ENCODE assay signal across 1 cellular context in the genomic region with DNA sequence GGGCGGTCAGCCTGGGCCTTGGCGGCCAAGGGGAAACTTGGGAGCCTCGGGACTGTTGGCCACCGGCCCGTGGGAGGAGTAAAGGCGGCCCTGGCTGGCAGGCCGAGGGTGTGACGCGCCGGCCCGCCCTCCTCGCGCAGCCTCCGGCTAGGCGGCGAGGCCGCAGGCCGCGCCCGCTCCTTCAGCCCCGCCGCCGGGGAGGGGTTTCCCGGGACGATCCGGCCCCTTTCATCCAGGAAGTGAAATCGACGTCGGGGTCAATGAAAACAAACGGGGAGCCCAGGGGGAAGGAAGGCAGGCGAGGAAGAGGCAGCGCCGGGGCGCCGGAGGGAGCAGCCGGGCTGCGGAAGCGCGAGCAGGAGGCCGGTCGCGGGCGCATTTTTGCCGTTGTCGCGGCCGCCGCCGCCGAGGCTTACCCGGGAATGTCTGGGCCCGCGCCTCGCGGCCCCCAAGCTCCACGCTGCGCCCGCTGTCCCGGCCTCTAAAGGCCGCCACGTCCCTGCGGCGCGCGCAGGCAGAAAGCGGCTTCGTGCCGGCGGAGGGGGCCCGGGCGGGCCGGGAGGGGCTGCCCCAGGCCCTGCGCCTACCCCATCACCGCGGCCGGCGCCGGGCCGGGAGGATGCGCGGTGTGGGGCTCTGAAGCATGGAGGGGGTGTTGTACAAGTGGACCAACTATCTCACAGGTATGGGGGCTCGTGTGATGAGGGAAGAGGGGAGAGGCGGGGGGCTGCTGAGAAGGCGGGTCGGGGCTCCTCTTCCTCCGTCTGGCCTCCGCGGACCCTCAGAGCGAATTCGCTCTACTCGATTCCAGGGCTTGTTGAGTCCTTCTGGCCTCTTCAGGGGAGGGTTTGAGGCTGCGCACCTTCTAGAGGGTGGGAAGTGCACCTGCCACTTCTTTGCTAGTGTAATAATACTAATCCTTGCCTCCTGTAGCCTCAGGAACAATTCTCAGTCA.
A peak's percentile ranks its signal among the peaks of the same experiment; 100 is the strongest.
TF ChIP-seq lines count a peak whose summit lies in the region.

A gene (plus strand): TSS at position 231 of the 955 bp plus-strand sequence. CDS start 413 bp downstream, at position 644.

TF ChIP-seq in HepG2, 621 proteins besides CTCF, POLR2A, EP300 and RAD21 (continued from another document and continues in another):
- TF ChIP-seq, protein P1, sequence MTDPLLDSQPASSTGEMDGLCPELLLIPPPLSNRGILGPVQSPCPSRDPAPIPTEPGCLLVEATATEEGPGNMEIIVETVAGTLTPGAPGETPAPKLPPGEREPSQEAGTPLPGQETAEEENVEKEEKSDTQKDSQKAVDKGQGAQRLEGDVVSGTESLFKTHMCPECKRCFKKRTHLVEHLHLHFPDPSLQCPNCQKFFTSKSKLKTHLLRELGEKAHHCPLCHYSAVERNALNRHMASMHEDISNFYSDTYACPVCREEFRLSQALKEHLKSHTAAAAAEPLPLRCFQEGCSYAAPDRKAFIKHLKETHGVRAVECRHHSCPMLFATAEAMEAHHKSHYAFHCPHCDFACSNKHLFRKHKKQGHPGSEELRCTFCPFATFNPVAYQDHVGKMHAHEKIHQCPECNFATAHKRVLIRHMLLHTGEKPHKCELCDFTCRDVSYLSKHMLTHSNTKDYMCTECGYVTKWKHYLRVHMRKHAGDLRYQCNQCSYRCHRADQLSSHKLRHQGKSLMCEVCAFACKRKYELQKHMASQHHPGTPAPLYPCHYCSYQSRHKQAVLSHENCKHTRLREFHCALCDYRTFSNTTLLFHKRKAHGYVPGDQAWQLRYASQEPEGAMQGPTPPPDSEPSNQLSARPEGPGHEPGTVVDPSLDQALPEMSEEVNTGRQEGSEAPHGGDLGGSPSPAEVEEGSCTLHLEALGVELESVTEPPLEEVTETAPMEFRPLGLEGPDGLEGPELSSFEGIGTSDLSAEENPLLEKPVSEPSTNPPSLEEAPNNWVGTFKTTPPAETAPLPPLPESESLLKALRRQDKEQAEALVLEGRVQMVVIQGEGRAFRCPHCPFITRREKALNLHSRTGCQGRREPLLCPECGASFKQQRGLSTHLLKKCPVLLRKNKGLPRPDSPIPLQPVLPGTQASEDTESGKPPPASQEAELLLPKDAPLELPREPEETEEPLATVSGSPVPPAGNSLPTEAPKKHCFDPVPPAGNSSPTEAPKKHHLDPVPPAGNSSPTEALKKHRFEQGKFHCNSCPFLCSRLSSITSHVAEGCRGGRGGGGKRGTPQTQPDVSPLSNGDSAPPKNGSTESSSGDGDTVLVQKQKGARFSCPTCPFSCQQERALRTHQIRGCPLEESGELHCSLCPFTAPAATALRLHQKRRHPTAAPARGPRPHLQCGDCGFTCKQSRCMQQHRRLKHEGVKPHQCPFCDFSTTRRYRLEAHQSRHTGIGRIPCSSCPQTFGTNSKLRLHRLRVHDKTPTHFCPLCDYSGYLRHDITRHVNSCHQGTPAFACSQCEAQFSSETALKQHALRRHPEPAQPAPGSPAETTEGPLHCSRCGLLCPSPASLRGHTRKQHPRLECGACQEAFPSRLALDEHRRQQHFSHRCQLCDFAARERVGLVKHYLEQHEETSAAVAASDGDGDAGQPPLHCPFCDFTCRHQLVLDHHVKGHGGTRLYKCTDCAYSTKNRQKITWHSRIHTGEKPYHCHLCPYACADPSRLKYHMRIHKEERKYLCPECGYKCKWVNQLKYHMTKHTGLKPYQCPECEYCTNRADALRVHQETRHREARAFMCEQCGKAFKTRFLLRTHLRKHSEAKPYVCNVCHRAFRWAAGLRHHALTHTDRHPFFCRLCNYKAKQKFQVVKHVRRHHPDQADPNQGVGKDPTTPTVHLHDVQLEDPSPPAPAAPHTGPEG (CRISPR knock-in tag; IDR thresholded peaks at IDR 0.05), result peak; percentile 86
- TF ChIP-seq MEIS1 (CRISPR knock-in tag; IDR thresholded peaks at IDR 0.05; ENCODE audit: borderline replicate concordance), result no peak; the same call in 1 of the 2 replicates
- TF ChIP-seq, protein P2, sequence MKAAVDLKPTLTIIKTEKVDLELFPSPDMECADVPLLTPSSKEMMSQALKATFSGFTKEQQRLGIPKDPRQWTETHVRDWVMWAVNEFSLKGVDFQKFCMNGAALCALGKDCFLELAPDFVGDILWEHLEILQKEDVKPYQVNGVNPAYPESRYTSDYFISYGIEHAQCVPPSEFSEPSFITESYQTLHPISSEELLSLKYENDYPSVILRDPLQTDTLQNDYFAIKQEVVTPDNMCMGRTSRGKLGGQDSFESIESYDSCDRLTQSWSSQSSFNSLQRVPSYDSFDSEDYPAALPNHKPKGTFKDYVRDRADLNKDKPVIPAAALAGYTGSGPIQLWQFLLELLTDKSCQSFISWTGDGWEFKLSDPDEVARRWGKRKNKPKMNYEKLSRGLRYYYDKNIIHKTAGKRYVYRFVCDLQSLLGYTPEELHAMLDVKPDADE (CRISPR knock-in tag; IDR thresholded peaks at IDR 0.05), result 0 out of 2 replicates have a peak, but pooled peaks have one; percentile 38
- TF ChIP-seq SMAD3 (CRISPR knock-in tag; IDR thresholded peaks at IDR 0.05), result no peak
- no peak for TF ChIP-seq RARG (CRISPR knock-in tag; IDR thresholded peaks at IDR 0.05; ENCODE audit: low read depth)
- TF ChIP-seq JARID2 (CRISPR knock-in tag; IDR thresholded peaks at IDR 0.05; ENCODE audit: insufficient replicate concordance), result no peak
- TF ChIP-seq MIER2 (CRISPR knock-in tag; IDR thresholded peaks at IDR 0.05), result no peak
- TF ChIP-seq THYN1 (CRISPR knock-in tag; IDR thresholded peaks at IDR 0.05; ENCODE audit: borderline replicate concordance, low read depth), result no peak
- TF ChIP-seq SMARCE1 (IDR thresholded peaks at IDR 0.05; ENCODE audit: borderline replicate concordance), result no peak
- TF ChIP-seq ONECUT2 (CRISPR knock-in tag; IDR thresholded peaks at IDR 0.05), result no peak
- TF ChIP-seq, protein P3, sequence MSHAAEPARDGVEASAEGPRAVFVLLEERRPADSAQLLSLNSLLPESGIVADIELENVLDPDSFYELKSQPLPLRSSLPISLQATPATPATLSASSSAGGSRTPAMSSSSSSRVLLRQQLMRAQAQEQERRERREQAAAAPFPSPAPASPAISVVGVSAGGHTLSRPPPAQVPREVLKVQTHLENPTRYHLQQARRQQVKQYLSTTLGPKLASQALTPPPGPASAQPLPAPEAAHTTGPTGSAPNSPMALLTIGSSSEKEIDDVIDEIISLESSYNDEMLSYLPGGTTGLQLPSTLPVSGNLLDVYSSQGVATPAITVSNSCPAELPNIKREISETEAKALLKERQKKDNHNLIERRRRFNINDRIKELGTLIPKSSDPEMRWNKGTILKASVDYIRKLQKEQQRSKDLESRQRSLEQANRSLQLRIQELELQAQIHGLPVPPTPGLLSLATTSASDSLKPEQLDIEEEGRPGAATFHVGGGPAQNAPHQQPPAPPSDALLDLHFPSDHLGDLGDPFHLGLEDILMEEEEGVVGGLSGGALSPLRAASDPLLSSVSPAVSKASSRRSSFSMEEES (CRISPR knock-in tag; IDR thresholded peaks at IDR 0.05), result peak; percentile 60; the same call in 1 of the 2 replicates
- peak; percentile 65; the same call in 1 of the 2 replicates for TF ChIP-seq SALL2 (CRISPR knock-in tag; IDR thresholded peaks at IDR 0.05)
- peak; percentile 14; the same call in 1 of the 2 replicates for TF ChIP-seq KDM2A (CRISPR knock-in tag; IDR thresholded peaks at IDR 0.05; ENCODE audit: borderline replicate concordance, low read depth)
- TF ChIP-seq ZNF431 (CRISPR knock-in tag; IDR thresholded peaks at IDR 0.05; ENCODE audit: borderline replicate concordance, low read depth), result peak; percentile 14; the same call in 1 of the 2 replicates
- TF ChIP-seq ZNF546 (CRISPR knock-in tag; conservative IDR thresholded peaks at IDR 0.05), result 0 out of 2 replicates have a peak, but pooled peaks have one; percentile 28
- TF ChIP-seq ZNF468 (CRISPR knock-in tag; IDR thresholded peaks at IDR 0.05), result no peak
- TF ChIP-seq, protein P4, sequence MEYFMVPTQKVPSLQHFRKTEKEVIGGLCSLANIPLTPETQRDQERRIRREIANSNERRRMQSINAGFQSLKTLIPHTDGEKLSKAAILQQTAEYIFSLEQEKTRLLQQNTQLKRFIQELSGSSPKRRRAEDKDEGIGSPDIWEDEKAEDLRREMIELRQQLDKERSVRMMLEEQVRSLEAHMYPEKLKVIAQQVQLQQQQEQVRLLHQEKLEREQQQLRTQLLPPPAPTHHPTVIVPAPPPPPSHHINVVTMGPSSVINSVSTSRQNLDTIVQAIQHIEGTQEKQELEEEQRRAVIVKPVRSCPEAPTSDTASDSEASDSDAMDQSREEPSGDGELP (IDR thresholded peaks at IDR 0.05; ENCODE audit: borderline replicate concordance, low read depth), result no peak
- no peak for TF ChIP-seq GATA4 (IDR thresholded peaks at IDR 0.05; ENCODE audit: borderline replicate concordance, low read depth)
- no peak for TF ChIP-seq ZNF333 (CRISPR knock-in tag; IDR thresholded peaks at IDR 0.05; ENCODE audit: borderline replicate concordance)
- no peak for TF ChIP-seq NR2F6 (IDR thresholded peaks at IDR 0.05)
- 0 out of 2 replicates have a peak, but pooled peaks have one; percentile 8 for TF ChIP-seq NR2F6 (CRISPR knock-in tag; IDR thresholded peaks at IDR 0.05)
- TF ChIP-seq ZNF883 (CRISPR knock-in tag; IDR thresholded peaks at IDR 0.05; ENCODE audit: not compliant biosample characterization), result no peak
- TF ChIP-seq, protein P5, sequence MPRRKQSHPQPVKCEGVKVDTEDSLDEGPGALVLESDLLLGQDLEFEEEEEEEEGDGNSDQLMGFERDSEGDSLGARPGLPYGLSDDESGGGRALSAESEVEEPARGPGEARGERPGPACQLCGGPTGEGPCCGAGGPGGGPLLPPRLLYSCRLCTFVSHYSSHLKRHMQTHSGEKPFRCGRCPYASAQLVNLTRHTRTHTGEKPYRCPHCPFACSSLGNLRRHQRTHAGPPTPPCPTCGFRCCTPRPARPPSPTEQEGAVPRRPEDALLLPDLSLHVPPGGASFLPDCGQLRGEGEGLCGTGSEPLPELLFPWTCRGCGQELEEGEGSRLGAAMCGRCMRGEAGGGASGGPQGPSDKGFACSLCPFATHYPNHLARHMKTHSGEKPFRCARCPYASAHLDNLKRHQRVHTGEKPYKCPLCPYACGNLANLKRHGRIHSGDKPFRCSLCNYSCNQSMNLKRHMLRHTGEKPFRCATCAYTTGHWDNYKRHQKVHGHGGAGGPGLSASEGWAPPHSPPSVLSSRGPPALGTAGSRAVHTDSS (CRISPR knock-in tag; conservative IDR thresholded peaks at IDR 0.05), result 0 out of 2 replicates have a peak, but pooled peaks have one; percentile 40
- TF ChIP-seq ZNF282 (IDR thresholded peaks at IDR 0.05; ENCODE audit: partially characterized antibody), result no peak
- no peak for TF ChIP-seq ZNF75D (CRISPR knock-in tag; IDR thresholded peaks at IDR 0.05; ENCODE audit: borderline replicate concordance)
- TF ChIP-seq ZNF737 (CRISPR knock-in tag; IDR thresholded peaks at IDR 0.05; ENCODE audit: borderline replicate concordance), result no peak
- 0 out of 2 replicates have a peak, but pooled peaks have one; percentile 23 for TF ChIP-seq FOXK1 (CRISPR knock-in tag; IDR thresholded peaks at IDR 0.05; ENCODE audit: borderline replicate concordance, low read depth)
- 0 out of 2 replicates have a peak, but pooled peaks have one; percentile 56 for TF ChIP-seq ZNF790 (CRISPR knock-in tag; IDR thresholded peaks at IDR 0.05; ENCODE audit: borderline replicate concordance)
- 0 out of 2 replicates have a peak, but pooled peaks have one; percentile 66 for TF ChIP-seq ZNF670 (CRISPR knock-in tag; IDR thresholded peaks at IDR 0.05; ENCODE audit: borderline replicate concordance)
- no peak for TF ChIP-seq SSRP1 (CRISPR knock-in tag; IDR thresholded peaks at IDR 0.05)
- no peak for TF ChIP-seq SRSF1 (optimal IDR thresholded peaks at IDR 0.05; ENCODE audit: low read depth, low read length)
- TF ChIP-seq ZC3H4 (CRISPR knock-in tag; IDR thresholded peaks at IDR 0.05; ENCODE audit: borderline replicate concordance), result no peak
- TF ChIP-seq ZNF552 (CRISPR knock-in tag; IDR thresholded peaks at IDR 0.05; ENCODE audit: borderline replicate concordance), result no peak
- TF ChIP-seq, protein P6, sequence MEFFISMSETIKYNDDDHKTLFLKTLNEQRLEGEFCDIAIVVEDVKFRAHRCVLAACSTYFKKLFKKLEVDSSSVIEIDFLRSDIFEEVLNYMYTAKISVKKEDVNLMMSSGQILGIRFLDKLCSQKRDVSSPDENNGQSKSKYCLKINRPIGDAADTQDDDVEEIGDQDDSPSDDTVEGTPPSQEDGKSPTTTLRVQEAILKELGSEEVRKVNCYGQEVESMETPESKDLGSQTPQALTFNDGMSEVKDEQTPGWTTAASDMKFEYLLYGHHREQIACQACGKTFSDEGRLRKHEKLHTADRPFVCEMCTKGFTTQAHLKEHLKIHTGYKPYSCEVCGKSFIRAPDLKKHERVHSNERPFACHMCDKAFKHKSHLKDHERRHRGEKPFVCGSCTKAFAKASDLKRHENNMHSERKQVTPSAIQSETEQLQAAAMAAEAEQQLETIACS (CRISPR knock-in tag; IDR thresholded peaks at IDR 0.05), result no peak
- TF ChIP-seq, protein P7, sequence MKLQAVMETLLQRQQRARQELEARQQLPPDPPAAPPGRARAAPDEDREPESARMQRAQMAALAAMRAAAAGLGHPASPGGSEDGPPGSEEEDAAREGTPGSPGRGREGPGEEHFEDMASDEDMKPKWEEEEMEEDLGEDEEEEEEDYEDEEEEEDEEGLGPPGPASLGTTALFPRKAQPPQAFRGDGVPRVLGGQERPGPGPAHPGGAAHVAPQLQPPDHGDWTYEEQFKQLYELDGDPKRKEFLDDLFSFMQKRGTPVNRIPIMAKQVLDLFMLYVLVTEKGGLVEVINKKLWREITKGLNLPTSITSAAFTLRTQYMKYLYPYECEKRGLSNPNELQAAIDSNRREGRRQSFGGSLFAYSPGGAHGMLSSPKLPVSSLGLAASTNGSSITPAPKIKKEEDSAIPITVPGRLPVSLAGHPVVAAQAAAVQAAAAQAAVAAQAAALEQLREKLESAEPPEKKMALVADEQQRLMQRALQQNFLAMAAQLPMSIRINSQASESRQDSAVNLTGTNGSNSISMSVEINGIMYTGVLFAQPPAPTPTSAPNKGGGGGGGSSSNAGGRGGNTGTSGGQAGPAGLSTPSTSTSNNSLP (IDR thresholded peaks at IDR 0.05; ENCODE audit: low read depth, low read length), result no peak; the same call in 1 of the 2 replicates
- no peak for TF ChIP-seq FOXC1 (CRISPR knock-in tag; IDR thresholded peaks at IDR 0.05; ENCODE audit: borderline replicate concordance)
- peak; percentile 72; the same call in 1 of the 2 replicates for TF ChIP-seq ZBTB7B (CRISPR knock-in tag; IDR thresholded peaks at IDR 0.05)
- peak; percentile 52; the same call in 1 of the 2 replicates for TF ChIP-seq ZNF143 (CRISPR knock-in tag; IDR thresholded peaks at IDR 0.05)
- TF ChIP-seq, protein P8, sequence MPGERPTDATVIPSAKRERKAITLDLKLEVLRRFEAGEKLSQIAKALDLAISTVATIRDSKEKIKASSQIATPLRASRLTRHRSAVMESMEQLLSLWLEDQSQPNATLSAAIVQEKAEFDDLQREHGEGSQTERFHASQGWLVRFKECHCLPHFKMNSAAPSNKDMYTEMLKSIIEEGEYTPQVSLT (CRISPR knock-in tag; IDR thresholded peaks at IDR 0.05; ENCODE audit: borderline replicate concordance, low read depth), result no peak
- TF ChIP-seq ZNF382 (CRISPR knock-in tag; IDR thresholded peaks at IDR 0.05; ENCODE audit: borderline replicate concordance), result no peak
- no peak for TF ChIP-seq CREM (IDR thresholded peaks at IDR 0.05)
- no peak for TF ChIP-seq CREM (CRISPR knock-in tag; IDR thresholded peaks at IDR 0.05)
